Comparison of ENCODE assay signal across 17 cellular contexts in genomic region chr17:17139972-17140589, GRCh38.
DNase-seq lines count a peak whose midpoint lies in the region; ATAC-seq, FAIRE-seq and TF ChIP-seq lines count a peak whose summit lies in the region.
"Had no signal": no experiment of that assay in that cellular context is flagged by ENCODE, and none has a peak within 500 bp of the region (broad histone marks: within the 10 kb centered on the region; RNA-seq: fewer than 3 reads in every experiment).

No MANE protein-coding gene starts in this region.

- H2AFZ ChIP-seq in astrocyte (ENCODE audit: low read depth, low read length) = no peak overlapping the region
- H2AFZ ChIP-seq in neural progenitor cell (replicated peaks) = no peak overlapping the region

- H3K4me3 ChIP-seq in right cardiac atrium (ENCODE audit: low read length) (no peak overlapping the region), astrocyte (ENCODE audit: insufficient read depth, low read depth, low read length) (no peak overlapping the region), thymus (ENCODE audit: low read length) (no peak overlapping the region), neural progenitor cell (no peak overlapping the region)

- H4K20me1 ChIP-seq in astrocyte (ENCODE audit: insufficient read depth, low read length) = peaks cover 80% of the 10 kb centered on the region
- H4K20me1 ChIP-seq in neural progenitor cell (ENCODE audit: low read depth) = no peaks in the 10 kb centered on the region

- H3K4me1 Mint-ChIP-seq in astrocyte (ENCODE audit: low read depth, unreplicated experiment) = peaks cover 19% of the 10 kb centered on the region
- peaks cover 10% of the 10 kb centered on the region for H3K4me1 Mint-ChIP-seq in neural progenitor cell

- H3K9me3 ChIP-seq in right cardiac atrium (ENCODE audit: control insufficient read depth, low read length) (no peaks in the 10 kb centered on the region), astrocyte (ENCODE audit: insufficient read depth, low read depth, low read length) (no peaks in the 10 kb centered on the region), thymus (ENCODE audit: control insufficient read depth) (no peaks in the 10 kb centered on the region), neural progenitor cell (ENCODE audit: low read depth) (no peaks in the 10 kb centered on the region)

- H3K27ac Mint-ChIP-seq in astrocyte (ENCODE audit: unreplicated experiment) (peak overlapping the region; percentile 62), neural progenitor cell (no peak overlapping the region)

- peak overlapping the region; percentile 47 for H3K4me2 ChIP-seq in astrocyte (ENCODE audit: low read length)
- no peak overlapping the region for H3K4me2 ChIP-seq in neural progenitor cell

- no peaks in the 10 kb centered on the region for H3F3A ChIP-seq in neural progenitor cell (ENCODE audit: low read depth)

- peak overlapping the region; percentile 40 for H3K9ac ChIP-seq in astrocyte (ENCODE audit: low read length)
- no peak overlapping the region for H3K9ac ChIP-seq in neural progenitor cell

- peaks cover 10% of the 10 kb centered on the region for H3K36me3 Mint-ChIP-seq in astrocyte (ENCODE audit: low read depth, unreplicated experiment)
- peaks cover 11% of the 10 kb centered on the region for H3K36me3 Mint-ChIP-seq in neural progenitor cell

- DNase-seq in right cardiac atrium = peak in 2 of 3 donors; percentile 30 to 39
- DNase-seq in left cardiac atrium = no peak
- peak; percentile 79 for DNase-seq in NCI-H2196 (lab: John Stamatoyannopoulos, UW; ENCODE audit: unreplicated experiment)
- no peak for DNase-seq in astrocyte (ENCODE audit: low read depth)
- no peak for DNase-seq in neural progenitor cell (ENCODE audit: low spot score)
- DNase-seq: activated T-cell treated with anti-CD3 and anti-CD28 coated beads for 4 hours; hippocampal formation; stimulated activated CD4-positive, alpha-beta T cell treated with anti-CD3 and anti-CD28 coated beads, Interleukin-4, amount 100 ng/mL, for 4 hours; stimulated activated naive CD4-positive, alpha-beta T cell; SW 1271 had no signal

- ATAC-seq in right cardiac atrium = no peak
- no peak for ATAC-seq in left cardiac atrium
- no peak for ATAC-seq in HG03139 (IDR thresholded peaks at IDR 0.05; ENCODE audit: unreplicated experiment)
- no peak for ATAC-seq in GM21576 (IDR thresholded peaks at IDR 0.05; ENCODE audit: unreplicated experiment)
- ATAC-seq: activated CD4-positive, CD25-positive, alpha-beta regulatory T cell treated with anti-CD3 and anti-CD28 coated beads, Interleukin-2, amount 50 U/mL, for 24 hours; sciatic nerve had no signal

- intact Hi-C loops in right cardiac atrium (cut with DNase I) (loop anchor here in 1 of 4 donors (10.0 kb wide), 1 partner anchor 135 kb away; no protein-coding TSS in a partner anchor), left cardiac atrium (cut with DNase I) (loop anchor here (10.0 kb wide), 1 partner anchor 135 kb away; no protein-coding TSS in a partner anchor)

- peaks cover 36% of the 10 kb centered on the region for H3K36me3 ChIP-seq in astrocyte (ENCODE audit: insufficient read depth, low read length)
- H3K36me3 ChIP-seq in thymus (ENCODE audit: control insufficient read depth, insufficient read depth) = peaks cover 81% of the 10 kb centered on the region
- no peaks in the 10 kb centered on the region for H3K36me3 ChIP-seq in neural progenitor cell

- no peak for FAIRE-seq in astrocyte (lab: Jason Lieb, UNC)
- FAIRE-seq: GM18507 had no signal

- H3K27me3 ChIP-seq in right cardiac atrium (ENCODE audit: control insufficient read depth, insufficient read depth) (no peaks in the 10 kb centered on the region), astrocyte (ENCODE audit: insufficient read depth, low read length) (no peaks in the 10 kb centered on the region), thymus (ENCODE audit: control insufficient read depth, insufficient read depth) (no peaks in the 10 kb centered on the region), neural progenitor cell (no peaks in the 10 kb centered on the region)

- no peaks in the 10 kb centered on the region for H3K4me1 ChIP-seq in right cardiac atrium (ENCODE audit: control insufficient read depth, insufficient read depth, low read length)
- H3K4me1 ChIP-seq in astrocyte (ENCODE audit: insufficient read depth, low read length) = peaks cover 16% of the 10 kb centered on the region
- peaks cover 8% of the 10 kb centered on the region for H3K4me1 ChIP-seq in thymus (ENCODE audit: control insufficient read depth, insufficient read depth, low read length)
- H3K4me1 ChIP-seq in neural progenitor cell = no peaks in the 10 kb centered on the region

- H3K79me2 ChIP-seq in astrocyte (ENCODE audit: insufficient read depth, low read length) (peaks cover 4% of the 10 kb centered on the region), neural progenitor cell (ENCODE audit: low read depth) (no peaks in the 10 kb centered on the region)

- no peaks in the 10 kb centered on the region for H3K27me3 Mint-ChIP-seq in astrocyte (ENCODE audit: low read depth, unreplicated experiment)
- peaks cover 6% of the 10 kb centered on the region for H3K27me3 Mint-ChIP-seq in neural progenitor cell (ENCODE audit: insufficient read depth, low read depth)

- TF ChIP-seq CTCF in astrocyte (IDR thresholded peaks at IDR 0.05; ENCODE audit: insufficient read depth, low read depth, low read length) = no peak
- no peak for TF ChIP-seq CTCF in neural progenitor cell (IDR thresholded peaks at IDR 0.05)

- 76% methylated on average over 7 of the region's 7 CpGs for WGBS in right cardiac atrium
- 39% methylated on average over 7 of the region's 7 CpGs for WGBS in thymus

- no peak overlapping the region for H3K27ac ChIP-seq in right cardiac atrium (ENCODE audit: low read length)
- H3K27ac ChIP-seq in astrocyte (ENCODE audit: low read depth, low read length) = peak overlapping the region; percentile 31
- peak overlapping the region; percentile 19 for H3K27ac ChIP-seq in thymus (ENCODE audit: low read depth)
- H3K27ac ChIP-seq in neural progenitor cell = no peak overlapping the region

- H3K9me3 Mint-ChIP-seq in astrocyte (ENCODE audit: unreplicated experiment) = no peaks in the 10 kb centered on the region
- no peaks in the 10 kb centered on the region for H3K9me3 Mint-ChIP-seq in neural progenitor cell
- H3K9me3 Mint-ChIP-seq: neural crest cell had no signal

- peak overlapping the region; percentile 29 for H3K4me3 Mint-ChIP-seq in astrocyte (ENCODE audit: unreplicated experiment)
- H3K4me3 Mint-ChIP-seq in neural progenitor cell = no peak overlapping the region
- H3K4me3 Mint-ChIP-seq: neural crest cell had no signal

Comparison
In these comparisons a context has a peak if more than half of its experiments do, and no peak if none do; other contexts are left out.
1. DNase-seq: peak in right cardiac atrium (2 of 3) and NCI-H2196 (single experiment); none in left cardiac atrium (single experiment), astrocyte (single experiment) and neural progenitor cell (single experiment).
2. H3K27ac ChIP-seq: peak in astrocyte (single experiment) and thymus (single experiment); none in right cardiac atrium (single experiment) and neural progenitor cell (single experiment).